Comparison of ENCODE assay signal across 1 cellular context in genomic region chr17:61494325-61495160, GRCh38.
TF ChIP-seq lines count a peak whose summit lies in the region.

No MANE protein-coding gene starts in this region.

TF ChIP-seq in HCT116, 20 proteins besides CTCF, POLR2A, EP300 and RAD21:
- TF ChIP-seq TCF7L2 (IDR thresholded peaks at IDR 0.05; ENCODE audit: borderline replicate concordance, extremely low read depth, insufficient read depth, insufficient read length) (peak; percentile 65), ZNF274 (IDR thresholded peaks at IDR 0.05; ENCODE audit: low read depth, low read length) (no peak)
- TF ChIP-seq, protein P1, sequence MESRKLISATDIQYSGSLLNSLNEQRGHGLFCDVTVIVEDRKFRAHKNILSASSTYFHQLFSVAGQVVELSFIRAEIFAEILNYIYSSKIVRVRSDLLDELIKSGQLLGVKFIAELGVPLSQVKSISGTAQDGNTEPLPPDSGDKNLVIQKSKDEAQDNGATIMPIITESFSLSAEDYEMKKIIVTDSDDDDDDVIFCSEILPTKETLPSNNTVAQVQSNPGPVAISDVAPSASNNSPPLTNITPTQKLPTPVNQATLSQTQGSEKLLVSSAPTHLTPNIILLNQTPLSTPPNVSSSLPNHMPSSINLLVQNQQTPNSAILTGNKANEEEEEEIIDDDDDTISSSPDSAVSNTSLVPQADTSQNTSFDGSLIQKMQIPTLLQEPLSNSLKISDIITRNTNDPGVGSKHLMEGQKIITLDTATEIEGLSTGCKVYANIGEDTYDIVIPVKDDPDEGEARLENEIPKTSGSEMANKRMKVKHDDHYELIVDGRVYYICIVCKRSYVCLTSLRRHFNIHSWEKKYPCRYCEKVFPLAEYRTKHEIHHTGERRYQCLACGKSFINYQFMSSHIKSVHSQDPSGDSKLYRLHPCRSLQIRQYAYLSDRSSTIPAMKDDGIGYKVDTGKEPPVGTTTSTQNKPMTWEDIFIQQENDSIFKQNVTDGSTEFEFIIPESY (IDR thresholded peaks at IDR 0.05; ENCODE audit: extremely low read depth, insufficient replicate concordance, low read length), result no peak
